ENCODE assay signal across 3 cellular contexts in genomic region chrX:131812847-131813825, GRCh38.
TF ChIP-seq lines count a peak whose summit lies in the region.

No MANE protein-coding gene starts in this region.

TF ChIP-seq in liver, 16 proteins besides CTCF, POLR2A, EP300 and RAD21:
- TF ChIP-seq HNF4A (conservative IDR thresholded peaks at IDR 0.05) = peak in 1 of 2 donors; percentile 12
- TF ChIP-seq ATF3 (IDR thresholded peaks at IDR 0.05) = peak; percentile 85
- no peak for TF ChIP-seq ZBTB33 (IDR thresholded peaks at IDR 0.05)
- TF ChIP-seq YY1 (IDR thresholded peaks at IDR 0.05) = peak; percentile 45
- TF ChIP-seq TAF1 (conservative IDR thresholded peaks at IDR 0.05) = no peak
- TF ChIP-seq SP1 (IDR thresholded peaks at IDR 0.05) = peak; percentile 71
- peak in 1 of 2 donors; percentile 41 for TF ChIP-seq RXRA (IDR thresholded peaks at IDR 0.05)

TF ChIP-seq in HepG2, 621 proteins besides CTCF, POLR2A, EP300 and RAD21:
- TF ChIP-seq ZFP36L1 (CRISPR knock-in tag; IDR thresholded peaks at IDR 0.05) (no peak), REL (CRISPR knock-in tag; conservative IDR thresholded peaks at IDR 0.05) (no peak), EED (CRISPR knock-in tag; IDR thresholded peaks at IDR 0.05) (no peak), FOSL1 (CRISPR knock-in tag; IDR thresholded peaks at IDR 0.05; ENCODE audit: borderline replicate concordance) (no peak), JUN (CRISPR knock-in tag; IDR thresholded peaks at IDR 0.05) (no peak), ZNF562 (CRISPR knock-in tag; IDR thresholded peaks at IDR 0.05; ENCODE audit: borderline replicate concordance) (no peak), TFDP1 (CRISPR knock-in tag; IDR thresholded peaks at IDR 0.05; ENCODE audit: borderline replicate concordance) (no peak), CC2D1A (CRISPR knock-in tag; IDR thresholded peaks at IDR 0.05) (no peak), KLF12 (CRISPR knock-in tag; IDR thresholded peaks at IDR 0.05; ENCODE audit: borderline replicate concordance) (no peak), ZNF747 (CRISPR knock-in tag; IDR thresholded peaks at IDR 0.05; ENCODE audit: borderline replicate concordance) (no peak), NBN (conservative IDR thresholded peaks at IDR 0.05) (no peak), MTA1 (CRISPR knock-in tag; IDR thresholded peaks at IDR 0.05; ENCODE audit: borderline replicate concordance) (no peak), ZNF749 (CRISPR knock-in tag; IDR thresholded peaks at IDR 0.05; ENCODE audit: borderline replicate concordance) (no peak), RBAK (CRISPR knock-in tag; IDR thresholded peaks at IDR 0.05) (no peak), SSRP1 (CRISPR knock-in tag; IDR thresholded peaks at IDR 0.05) (no peak), HMG20A (CRISPR knock-in tag; IDR thresholded peaks at IDR 0.05; ENCODE audit: borderline replicate concordance) (no peak), ZNF777 (CRISPR knock-in tag; IDR thresholded peaks at IDR 0.05) (no peak)

TF ChIP-seq in GM12878, 131 proteins besides CTCF, POLR2A, EP300 and RAD21 (continues in another document):
- no peak for TF ChIP-seq SREBF2 (IDR thresholded peaks at IDR 0.05; ENCODE audit: low read length)
- TF ChIP-seq ELK1 (IDR thresholded peaks at IDR 0.05; ENCODE audit: low read depth, low read length) = no peak
- TF ChIP-seq RBBP5 (conservative IDR thresholded peaks at IDR 0.05) = no peak
- no peak; a peak in 1 of 3 replicates for TF ChIP-seq EGR1 (IDR thresholded peaks at IDR 0.05; ENCODE audit: borderline replicate concordance in 1 of 2, low read depth in 2 of 2, low read length in 2 of 2)
- peak; percentile 97 for TF ChIP-seq ZNF592 (IDR thresholded peaks at IDR 0.05)
- peak; percentile 60; the same call in 1 of the 2 replicates for TF ChIP-seq CREB1 (IDR thresholded peaks at IDR 0.05; ENCODE audit: low read depth)
- peak; percentile 90 for TF ChIP-seq YY1 (IDR thresholded peaks at IDR 0.05; ENCODE audit: low read depth, low read length)
- 0 out of 2 replicates have a peak, but pooled peaks have one; percentile 42 for TF ChIP-seq RCOR1 (conservative IDR thresholded peaks at IDR 0.05; ENCODE audit: low read depth, low read length)
- TF ChIP-seq MYB (IDR thresholded peaks at IDR 0.05; ENCODE audit: borderline replicate concordance, low read depth, low read length) = 0 out of 2 replicates have a peak, but pooled peaks have one; percentile 24
- 0 out of 2 replicates have a peak, but pooled peaks have one; percentile 28 for TF ChIP-seq ZBTB40 (IDR thresholded peaks at IDR 0.05; ENCODE audit: borderline replicate concordance)
- no peak for TF ChIP-seq FOS (IDR thresholded peaks at IDR 0.05; ENCODE audit: borderline replicate concordance, extremely low read depth, insufficient read length)
- TF ChIP-seq HCFC1 (IDR thresholded peaks at IDR 0.05; ENCODE audit: low read length) = peak; percentile 74
- TF ChIP-seq LARP7 (IDR thresholded peaks at IDR 0.05) = no peak
- peak; percentile 87 for TF ChIP-seq SP1 (IDR thresholded peaks at IDR 0.05; ENCODE audit: low read depth, low read length)
- TF ChIP-seq GABPA (IDR thresholded peaks at IDR 0.05; ENCODE audit: low read depth) = peak; percentile 69; the same call in 1 of the 2 replicates
- no peak for TF ChIP-seq CUX1 (IDR thresholded peaks at IDR 0.05; ENCODE audit: insufficient replicate concordance, low read depth, low read length)
- 0 out of 2 replicates have a peak, but pooled peaks have one; percentile 17 for TF ChIP-seq HSF1 (IDR thresholded peaks at IDR 0.05; ENCODE audit: low read depth, low read length)
- no peak for TF ChIP-seq RFX5 (IDR thresholded peaks at IDR 0.05; ENCODE audit: low read depth, low read length)
- TF ChIP-seq ZSCAN29 (IDR thresholded peaks at IDR 0.05) = peak; percentile 76; the same call in 1 of the 2 replicates
- no peak for TF ChIP-seq ATF3 (IDR thresholded peaks at IDR 0.05; ENCODE audit: borderline replicate concordance, extremely low read depth, low read depth, low read length)
- TF ChIP-seq ZBED1 (IDR thresholded peaks at IDR 0.05; ENCODE audit: borderline replicate concordance) = peak; percentile 98
- TF ChIP-seq TAF1 (IDR thresholded peaks at IDR 0.05; ENCODE audit: borderline replicate concordance, low read depth, low read length) = peak; percentile 61; the same call in 1 of the 2 replicates
- no peak for TF ChIP-seq EZH2 (IDR thresholded peaks at IDR 0.05; ENCODE audit: borderline replicate concordance, control insufficient read depth, low read depth, low read length)
- TF ChIP-seq EED (IDR thresholded peaks at IDR 0.05; ENCODE audit: low read depth) = peak; percentile 90
- no peak for TF ChIP-seq NR2C2 (IDR thresholded peaks at IDR 0.05; ENCODE audit: borderline replicate concordance, control insufficient read depth, insufficient read length, low read depth)
- TF ChIP-seq IRF4 (IDR thresholded peaks at IDR 0.05; ENCODE audit: low read depth, low read length) = peak; percentile 81; the same call in 1 of the 2 replicates
- TF ChIP-seq MXI1 (IDR thresholded peaks at IDR 0.05; ENCODE audit: low read depth, low read length) = peak; percentile 63; the same call in 1 of the 2 replicates
- peak in 1 of 2 experiments; percentile 83; a peak in 1 of 4 replicates for TF ChIP-seq CEBPB (IDR thresholded peaks at IDR 0.05; ENCODE audit: borderline replicate concordance in 1 of 2, low read depth in 2 of 2, low read length in 2 of 2)
- TF ChIP-seq IRF3 (IDR thresholded peaks at IDR 0.05) = no peak
- peak; percentile 90 for TF ChIP-seq RUNX3 (IDR thresholded peaks at IDR 0.05; ENCODE audit: low read length)
- TF ChIP-seq PML (IDR thresholded peaks at IDR 0.05; ENCODE audit: low read length) = 0 out of 2 replicates have a peak, but pooled peaks have one; percentile 41
- TF ChIP-seq NBN (IDR thresholded peaks at IDR 0.05) = peak; percentile 93
